Comparison of ENCODE assay signal across 18 cellular contexts in the genomic region with DNA sequence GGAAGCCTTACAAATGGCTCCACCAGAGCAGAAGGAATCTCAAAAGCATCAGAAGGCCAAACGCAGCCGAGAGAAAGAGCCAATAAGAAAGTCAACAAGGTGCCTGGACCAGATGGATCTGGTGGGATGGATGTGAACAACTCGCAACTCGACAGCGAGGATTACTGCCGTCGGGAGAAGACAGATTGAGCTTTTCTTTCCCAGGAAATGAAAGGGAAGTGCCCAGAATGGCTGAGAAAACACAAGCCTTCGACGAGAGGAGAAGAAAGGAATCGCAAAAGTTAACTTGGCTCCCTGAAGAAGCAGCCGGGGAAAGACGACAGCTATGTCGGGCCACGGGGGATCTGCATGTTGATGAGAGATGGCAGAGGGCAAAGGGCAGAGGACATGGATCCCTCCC.
DNase-seq lines count a peak whose midpoint lies in the region; ATAC-seq, FAIRE-seq and TF ChIP-seq lines count a peak whose summit lies in the region.
"Had no signal": no experiment of that assay in that cellular context is flagged by ENCODE, and none has a peak within 500 bp of the region (broad histone marks: within the 10 kb centered on the region; RNA-seq: fewer than 3 reads in every experiment).

No MANE protein-coding gene starts in this region.

- H3K27me3 Mint-ChIP-seq in H9 (ENCODE audit: low read depth): no peaks in the 10 kb centered on the region

- no peak overlapping the region for H3K4me3 Mint-ChIP-seq in H9
- H3K4me3 Mint-ChIP-seq: CD4-positive, alpha-beta memory T cell had no signal

- no peak for TF ChIP-seq POLR2A in H1 (IDR thresholded peaks at IDR 0.05; ENCODE audit: control extremely low read depth in 1 of 2, low read depth in 2 of 2, low read length in 2 of 2)

- H3K4me3 ChIP-seq in H1 (ENCODE audit: extremely low read depth in 1 of 4, insufficient read depth in 2 of 4, low read depth in 3 of 4, low read length in 4 of 4) (no peak overlapping the region), neuronal stem cell (ENCODE audit: low read length in 2 of 2) (no peak overlapping the region)
- H3K4me3 ChIP-seq: BLaER1 had no signal

- 0 out of 2 replicates have a peak, but pooled peaks cover 2% of the 10 kb centered on the region for H3K4me1 ChIP-seq in H9 (ENCODE audit: insufficient read depth, low read length)
- H3K4me1 ChIP-seq in H1 (replicated peaks in 1 of 4; ENCODE audit: control insufficient read depth in 3 of 4, insufficient read depth in 4 of 4, low read length in 3 of 4): peaks cover 0 to 2% (median under 1%) of the 10 kb centered on the region in 4 experiments; a peak in 4 of 7 replicates
- no peaks in the 10 kb centered on the region for H3K4me1 ChIP-seq in neuronal stem cell (ENCODE audit: control insufficient read depth in 2 of 2, insufficient read depth in 1 of 2, low read depth in 1 of 2, low read length in 2 of 2)

- H3K4ac ChIP-seq in H9 (ENCODE audit: low read depth, low read length) (no peak overlapping the region), H1 (replicated peaks; ENCODE audit: insufficient read length, low read depth, low read length) (no peak overlapping the region), neuronal stem cell (ENCODE audit: low read length) (peak overlapping the region; percentile 30)

- H3K36me3 Mint-ChIP-seq in H9 (ENCODE audit: insufficient read depth in 1 of 3, low read depth in 3 of 3): no peaks in the 10 kb centered on the region
- H3K36me3 Mint-ChIP-seq: CD14-positive monocyte; CD4-positive, alpha-beta memory T cell had no signal

- no peaks in the 10 kb centered on the region for H3K9me3 Mint-ChIP-seq in H9
- H3K9me3 Mint-ChIP-seq: CD4-positive, alpha-beta memory T cell had no signal

- H3K27ac Mint-ChIP-seq in H9: peak overlapping the region in 1 of 3 experiments; percentile 8; a peak in 3 of 7 replicates
- H3K27ac Mint-ChIP-seq: CD14-positive monocyte; CD4-positive, alpha-beta memory T cell had no signal

- FAIRE-seq in H1 (lab: Jason Lieb, UNC): no peak
- FAIRE-seq: GM12892 had no signal

- H2BK15ac ChIP-seq in H9 (ENCODE audit: low read depth, low read length): no peak overlapping the region
- no peak overlapping the region for H2BK15ac ChIP-seq in H1 (ENCODE audit: low read length)
- H2BK15ac ChIP-seq in neuronal stem cell (ENCODE audit: low read length): peak overlapping the region; percentile 64

- H3K9me3 ChIP-seq in H9 (ENCODE audit: control insufficient read depth, low read depth, low read length) (no peaks in the 10 kb centered on the region), H1 (ENCODE audit: insufficient read depth in 2 of 2, low read depth in 1 of 2, low read length in 1 of 2) (no peaks in the 10 kb centered on the region), neuronal stem cell (replicated peaks in 1 of 2; ENCODE audit: control insufficient read depth in 2 of 2, insufficient read depth in 1 of 2, low read depth in 1 of 2, low read length in 2 of 2) (no peaks in the 10 kb centered on the region)
- H3K9me3 ChIP-seq: BLaER1 had no signal

- H3K79me2 ChIP-seq in H9 (ENCODE audit: insufficient read depth, low read length): no peaks in the 10 kb centered on the region
- H3K79me2 ChIP-seq in H1 (ENCODE audit: control insufficient read depth in 1 of 2, insufficient read depth in 2 of 2, low read length in 2 of 2): no peaks in the 10 kb centered on the region

- DNase-seq in H9: no peak
- no peak for DNase-seq in H1 (ENCODE audit: low read depth in 1 of 2, low spot score in 2 of 2)
- DNase-seq in left kidney (ENCODE audit: low read depth, low spot score): peak; percentile 37
- DNase-seq in neuronal stem cell (ENCODE audit: low spot score): no peak
- no peak for DNase-seq in activated effector memory CD4-positive, alpha-beta T cell treated with Interleukin-2 at 50 U/mL for 16 hours
- no peak for DNase-seq in stimulated activated CD4-positive, alpha-beta T cell treated with anti-CD3 and anti-CD28 coated beads, Interleukin-4, amount 100 ng/mL, for 24 hours
- DNase-seq in mucosa of gallbladder (ENCODE audit: low spot score): no peak
- DNase-seq: 8988T; CD4-positive, alpha-beta memory T cell; DMS153; DMS79; GDM1; HCEC 1CT had no signal

- H3K23ac ChIP-seq in H9 (ENCODE audit: insufficient read length, low read depth, low read length): no peak overlapping the region
- H3K23ac ChIP-seq in H1 (ENCODE audit: insufficient read length): no peak overlapping the region
- no peak overlapping the region for H3K23ac ChIP-seq in neuronal stem cell (ENCODE audit: low read depth, low read length, poor library complexity)

- no peak for TF ChIP-seq EP300 in H1 (IDR thresholded peaks at IDR 0.05; ENCODE audit: borderline replicate concordance in 1 of 2, low read depth in 2 of 2, low read length in 2 of 2)

- H3K4me2 ChIP-seq in H9 (ENCODE audit: insufficient read depth, insufficient read length, low read length) (no peak overlapping the region), H1 (ENCODE audit: insufficient read depth in 1 of 2, low read depth in 2 of 2, low read length in 2 of 2) (no peak overlapping the region), neuronal stem cell (ENCODE audit: insufficient read depth, low read length, poor library complexity, severe bottlenecking) (no peak overlapping the region)
- H3K4me2 ChIP-seq: BLaER1 had no signal

- no CpG with 5 or more reads among the region's 14 CpGs for WGBS in H9 (ENCODE audit: extremely low coverage, insufficient read length, low lambda C conversion rate)
- 93% methylated on average over 13 of the region's 14 CpGs; no CpG with 5 or more reads in 1 of the 2 experiments for WGBS in H1 (ENCODE audit: extremely low coverage in 1 of 2, insufficient coverage in 1 of 2, insufficient read length in 1 of 2, insufficient replicate concordance in 2 of 2, low coverage in 1 of 2, low lambda C conversion rate in 2 of 2, missing lambda C conversion rate in 1 of 2), 2 experiments
- WGBS in neuronal stem cell (ENCODE audit: extremely low coverage in 2 of 2, insufficient read length in 2 of 2, insufficient replicate concordance in 1 of 2), 2 donors: no CpG with 5 or more reads among the region's 14 CpGs

- no peak overlapping the region for H4K5ac ChIP-seq in H9 (ENCODE audit: insufficient read length, low read depth, low read length)
- H4K5ac ChIP-seq in H1 (ENCODE audit: insufficient read length, low read depth, low read length): no peak overlapping the region

- H3K56ac ChIP-seq in H9 (ENCODE audit: insufficient read length, low read depth, low read length): no peak overlapping the region
- H3K56ac ChIP-seq in H1 (replicated peaks; ENCODE audit: insufficient read length, low read depth, low read length): no peak overlapping the region

- no peaks in the 10 kb centered on the region for H4K20me1 ChIP-seq in H9 (ENCODE audit: control insufficient read depth, insufficient read depth, insufficient read length)
- no peaks in the 10 kb centered on the region for H4K20me1 ChIP-seq in H1 (replicated peaks in 1 of 2; ENCODE audit: control insufficient read depth in 1 of 2, insufficient read depth in 2 of 2, low read length in 2 of 2)
- H4K20me1 ChIP-seq: BLaER1 had no signal

- H3K9ac ChIP-seq in H9 (ENCODE audit: extremely low read depth, insufficient read length, low read length) (no peak overlapping the region), H1 (replicated peaks in 1 of 4; ENCODE audit: extremely low read depth in 1 of 4, low read depth in 3 of 4, low read length in 3 of 4) (no peak overlapping the region), neuronal stem cell (ENCODE audit: low read depth, low read length, poor library complexity) (no peak overlapping the region)
- H3K9ac ChIP-seq: BLaER1 had no signal

- H3K23me2 ChIP-seq in H9 (ENCODE audit: insufficient read length, low read depth, low read length, poor library complexity, severe bottlenecking) (no peaks in the 10 kb centered on the region), H1 (ENCODE audit: low read depth, low read length) (no peaks in the 10 kb centered on the region)

- H3K27me3 ChIP-seq in H9 (ENCODE audit: insufficient read depth, low read length) (no peaks in the 10 kb centered on the region), H1 (replicated peaks in 1 of 4; ENCODE audit: control insufficient read depth in 3 of 4, extremely low read depth in 1 of 4, insufficient read depth in 3 of 4, low read length in 3 of 4) (no peaks in the 10 kb centered on the region), neuronal stem cell (ENCODE audit: control insufficient read depth in 3 of 3, insufficient read depth in 3 of 3, low read depth in 1 of 3, low read length in 3 of 3) (no peaks in the 10 kb centered on the region)
- H3K27me3 ChIP-seq: BLaER1 had no signal

- TF ChIP-seq RAD21 in H1 (IDR thresholded peaks at IDR 0.05 in 1 of 2, conservative IDR thresholded peaks at IDR 0.05 in 1 of 2; ENCODE audit: low read depth in 2 of 2, low read length in 2 of 2): no peak

- H2BK20ac ChIP-seq in H9 (ENCODE audit: low read depth, low read length, poor library complexity, severe bottlenecking): no peak overlapping the region
- no peak overlapping the region for H2BK20ac ChIP-seq in H1 (ENCODE audit: low read length)

- H4K8ac ChIP-seq in H9 (replicated peaks; ENCODE audit: insufficient read length, low read depth, low read length) (no peak overlapping the region), H1 (ENCODE audit: extremely low read depth, insufficient read depth, low read length) (no peak overlapping the region), neuronal stem cell (ENCODE audit: low read depth, low read length) (no peak overlapping the region)

- no peak overlapping the region for H3T11ph ChIP-seq in H9 (ENCODE audit: low read length)

- POLR2A ChIA-PET in H1 (lab: Charles Lee; ENCODE audit: partially characterized antibody): no interaction called here

- no peak overlapping the region for H3K18ac ChIP-seq in H9 (ENCODE audit: insufficient read length, low read depth, low read length)
- peak overlapping the region; percentile 12; the same call in 1 of the 2 replicates for H3K18ac ChIP-seq in H1 (ENCODE audit: extremely low read depth, low read length)
- peak overlapping the region; percentile 44 for H3K18ac ChIP-seq in neuronal stem cell (ENCODE audit: low read length)

- H4K91ac ChIP-seq in H9 (ENCODE audit: insufficient read length, low read depth, low read length): no peak overlapping the region
- H4K91ac ChIP-seq in H1 (replicated peaks; ENCODE audit: insufficient read length, low read length): no peak overlapping the region
- H4K91ac ChIP-seq in neuronal stem cell (ENCODE audit: low read depth, low read length, poor library complexity): no peak overlapping the region

- H2AK5ac ChIP-seq in H9 (ENCODE audit: insufficient read length, low read length) (no peak overlapping the region), H1 (ENCODE audit: low read depth, low read length) (no peak overlapping the region), neuronal stem cell (ENCODE audit: low read depth, low read length) (no peak overlapping the region)

- peaks cover 13 to 25% of the 10 kb centered on the region in 2 experiments for H3K4me1 Mint-ChIP-seq in H9
- H3K4me1 Mint-ChIP-seq: CD14-positive monocyte had no signal

- CTCF ChIA-PET in H1 (lab: Charles Lee; ENCODE audit: partially characterized antibody): interaction anchor here (0.5 to 1.4 kb wide), 3 partner anchors 15 to 1365 kb away, joined by 3 to 4 read pairs (median 4); no protein-coding TSS in a partner anchor

- H2AFZ ChIP-seq in H9 (ENCODE audit: low read length): peak overlapping the region; percentile 51
- H2AFZ ChIP-seq in H1 (ENCODE audit: low read length): peak overlapping the region; percentile 42; the same call in 1 of the 2 replicates
- H2AFZ ChIP-seq in neuronal stem cell (ENCODE audit: low read length): no peak overlapping the region

- TF ChIP-seq CTCF in H9 (conservative IDR thresholded peaks at IDR 0.05) (no peak), H1 (IDR thresholded peaks at IDR 0.05; ENCODE audit: control extremely low read depth in 1 of 3, insufficient read depth in 1 of 3, low read depth in 1 of 3, low read length in 3 of 3) (no peak)

- H3K27ac ChIP-seq in H9 (ENCODE audit: insufficient read length, low read depth, low read length) (no peak overlapping the region), H1 (ENCODE audit: low read depth, low read length) (no peak overlapping the region), neuronal stem cell (replicated peaks; ENCODE audit: low read length) (no peak overlapping the region)
- H3K27ac ChIP-seq: BLaER1, HL-60 had no signal

- H2BK120ac ChIP-seq in H9 (ENCODE audit: low read depth, low read length, poor library complexity, severe bottlenecking): no peak overlapping the region
- no peak overlapping the region for H2BK120ac ChIP-seq in H1 (replicated peaks; ENCODE audit: low read depth, low read length)
- H2BK120ac ChIP-seq in neuronal stem cell (ENCODE audit: low read depth, low read length): no peak overlapping the region

- H3K79me1 ChIP-seq in H9 (ENCODE audit: insufficient read depth, low read depth, low read length, poor library complexity, severe bottlenecking) (no peaks in the 10 kb centered on the region), H1 (ENCODE audit: low read depth, low read length) (no peaks in the 10 kb centered on the region), neuronal stem cell (ENCODE audit: low read depth, low read length) (no peaks in the 10 kb centered on the region)

- ATAC-seq in HG03354 (IDR thresholded peaks at IDR 0.05; ENCODE audit: poor library complexity, severe bottlenecking, unreplicated experiment): no peak

- no peak overlapping the region for H3K14ac ChIP-seq in H9 (ENCODE audit: insufficient read depth, low read length)
- H3K14ac ChIP-seq in H1 (ENCODE audit: insufficient read length): no peak overlapping the region
- H3K14ac ChIP-seq in neuronal stem cell (ENCODE audit: low read length): no peak overlapping the region

- H2BK12ac ChIP-seq in H9 (ENCODE audit: insufficient read length, low read depth, low read length) (no peak overlapping the region), H1 (ENCODE audit: low read depth, low read length) (no peak overlapping the region), neuronal stem cell (ENCODE audit: low read length) (no peak overlapping the region)

- no peak overlapping the region for H2BK5ac ChIP-seq in H9 (ENCODE audit: insufficient read length, low read length)
- no peak overlapping the region for H2BK5ac ChIP-seq in H1 (ENCODE audit: low read depth, low read length)
- no peak overlapping the region for H2BK5ac ChIP-seq in neuronal stem cell (ENCODE audit: low read length)

- H3K36me3 ChIP-seq in H1 (ENCODE audit: control insufficient read depth in 2 of 4, insufficient read depth in 4 of 4, low read length in 3 of 4): no peaks in the 10 kb centered on the region
- no peaks in the 10 kb centered on the region for H3K36me3 ChIP-seq in neuronal stem cell (replicated peaks in 1 of 2; ENCODE audit: control insufficient read depth in 2 of 2, insufficient read depth in 2 of 2, low read length in 2 of 2)
- H3K36me3 ChIP-seq: BLaER1 had no signal
